Comparison of ENCODE assay signal across 8 cellular contexts in genomic region chr4:72295966-72296557, GRCh38.
DNase-seq lines count a peak whose midpoint lies in the region; ATAC-seq lines count a peak whose summit lies in the region.

No MANE protein-coding gene starts in this region.

- H3K4me1 Mint-ChIP-seq in stimulated activated naive CD8-positive, alpha-beta T cell treated with anti-CD3 and anti-CD28 coated beads, Interleukin-15, amount 100 ng/mL, for 72 hours = no peaks in the 10 kb centered on the region
- no peaks in the 10 kb centered on the region for H3K4me1 Mint-ChIP-seq in activated T-helper 1 cell treated with anti-CD3 and anti-CD28 coated beads, Interleukin-12 subunit alpha, Interleukin-12 subunit beta, Interleukin-2, Interleukin-4 antibody, amounts not matched to agents 30 ng/mL and 10 ng/mL and 1 ng/mL, durations not matched to agents 14 hours and 24 hours and 36 hours (ENCODE audit: low read depth)

- H3K36me3 Mint-ChIP-seq in activated T-helper 1 cell treated with anti-CD3 and anti-CD28 coated beads, Interleukin-12 subunit alpha, Interleukin-12 subunit beta, Interleukin-2, Interleukin-4 antibody, amounts not matched to agents 30 ng/mL and 10 ng/mL and 1 ng/mL, durations not matched to agents 14 hours and 24 hours and 36 hours (ENCODE audit: low read depth) = no peaks in the 10 kb centered on the region

- intact Hi-C loops in activated T-helper 1 cell treated with anti-CD3 and anti-CD28 coated beads, Interleukin-12 subunit alpha, Interleukin-12 subunit beta, Interleukin-2, Interleukin-4 antibody, amounts not matched to agents 30 ng/mL and 10 ng/mL and 1 ng/mL, durations not matched to agents 14 hours and 24 hours and 36 hours (cut with micrococcal nuclease) = no loop called here

- H3K9me3 Mint-ChIP-seq in stimulated activated naive CD8-positive, alpha-beta T cell treated with anti-CD3 and anti-CD28 coated beads, Interleukin-15, amount 100 ng/mL, for 72 hours = no peaks in the 10 kb centered on the region
- H3K9me3 Mint-ChIP-seq in activated T-helper 1 cell treated with anti-CD3 and anti-CD28 coated beads, Interleukin-12 subunit alpha, Interleukin-12 subunit beta, Interleukin-2, Interleukin-4 antibody, amounts not matched to agents 30 ng/mL and 10 ng/mL and 1 ng/mL, durations not matched to agents 14 hours and 24 hours and 36 hours = no peaks in the 10 kb centered on the region

- peaks cover 12% of the 10 kb centered on the region for H3K27me3 Mint-ChIP-seq in stimulated activated naive CD8-positive, alpha-beta T cell treated with anti-CD3 and anti-CD28 coated beads, Interleukin-15, amount 100 ng/mL, for 72 hours
- H3K27me3 Mint-ChIP-seq in activated T-helper 1 cell treated with anti-CD3 and anti-CD28 coated beads, Interleukin-12 subunit alpha, Interleukin-12 subunit beta, Interleukin-2, Interleukin-4 antibody, amounts not matched to agents 30 ng/mL and 10 ng/mL and 1 ng/mL, durations not matched to agents 14 hours and 24 hours and 36 hours (ENCODE audit: insufficient read depth) = no peaks in the 10 kb centered on the region

- H3K27ac Mint-ChIP-seq in stimulated activated naive CD8-positive, alpha-beta T cell treated with anti-CD3 and anti-CD28 coated beads, Interleukin-15, amount 100 ng/mL, for 72 hours = no peak overlapping the region
- H3K27ac Mint-ChIP-seq in activated T-helper 1 cell treated with anti-CD3 and anti-CD28 coated beads, Interleukin-12 subunit alpha, Interleukin-12 subunit beta, Interleukin-2, Interleukin-4 antibody, amounts not matched to agents 30 ng/mL and 10 ng/mL and 1 ng/mL, durations not matched to agents 14 hours and 24 hours and 36 hours = no peak overlapping the region

- no peak overlapping the region for H3K4me3 Mint-ChIP-seq in stimulated activated naive CD8-positive, alpha-beta T cell treated with anti-CD3 and anti-CD28 coated beads, Interleukin-15, amount 100 ng/mL, for 72 hours
- H3K4me3 Mint-ChIP-seq in activated T-helper 1 cell treated with anti-CD3 and anti-CD28 coated beads, Interleukin-12 subunit alpha, Interleukin-12 subunit beta, Interleukin-2, Interleukin-4 antibody, amounts not matched to agents 30 ng/mL and 10 ng/mL and 1 ng/mL, durations not matched to agents 14 hours and 24 hours and 36 hours = no peak overlapping the region

- ATAC-seq in stimulated activated naive CD8-positive, alpha-beta T cell treated with anti-CD3 and anti-CD28 coated beads, Interleukin-15, amount 100 ng/mL, for 72 hours = peak; percentile 46
- no peak for ATAC-seq in stimulated activated naive CD8-positive, alpha-beta T cell treated with anti-CD3 and anti-CD28 coated beads, Interleukin-15, Interleukin-2, amounts not matched to agents 100 U/mL and 50 U/mL, for 24 hours
- ATAC-seq in HG02852 (IDR thresholded peaks at IDR 0.05; ENCODE audit: unreplicated experiment) = peak; percentile 91

- no peak for DNase-seq in stimulated activated naive CD8-positive, alpha-beta T cell treated with anti-CD3 and anti-CD28 coated beads, Interleukin-15, amount 100 ng/mL, for 72 hours
- DNase-seq in stimulated activated naive CD8-positive, alpha-beta T cell treated with anti-CD3 and anti-CD28 coated beads, Interleukin-15, Interleukin-2, amounts not matched to agents 100 U/mL and 50 U/mL, for 24 hours = no peak
- DNase-seq in NCI-H774 (lab: John Stamatoyannopoulos, UW) = peak; percentile 12
- DNase-seq in dermis blood vessel endothelial cell = peak; percentile 59
- DNase-seq in medulla oblongata (ENCODE audit: extremely low spot score) = peak; percentile 64
- DNase-seq in NCI-H128 (lab: John Stamatoyannopoulos, UW; ENCODE audit: unreplicated experiment) = no peak
- no peak for DNase-seq in activated T-helper 1 cell treated with anti-CD3 and anti-CD28 coated beads, Interleukin-12 subunit alpha, Interleukin-12 subunit beta, Interleukin-2, Interleukin-4 antibody, amounts not matched to agents 30 ng/mL and 10 ng/mL and 1 ng/mL, durations not matched to agents 14 hours and 24 hours and 36 hours (ENCODE audit: low spot score)

Comparison
In these comparisons a context has a peak if more than half of its experiments do, and no peak if none do; other contexts are left out.
1. DNase-seq: peak in NCI-H774 (single experiment), dermis blood vessel endothelial cell (single experiment) and medulla oblongata (single experiment); none in stimulated activated naive CD8-positive, alpha-beta T cell treated with anti-CD3 and anti-CD28 coated beads, Interleukin-15, amount 100 ng/mL, for 72 hours (0 of 2), stimulated activated naive CD8-positive, alpha-beta T cell treated with anti-CD3 and anti-CD28 coated beads, Interleukin-15, Interleukin-2, amounts not matched to agents 100 U/mL and 50 U/mL, for 24 hours (single experiment), NCI-H128 (single experiment) and activated T-helper 1 cell treated with anti-CD3 and anti-CD28 coated beads, Interleukin-12 subunit alpha, Interleukin-12 subunit beta, Interleukin-2, Interleukin-4 antibody, amounts not matched to agents 30 ng/mL and 10 ng/mL and 1 ng/mL, durations not matched to agents 14 hours and 24 hours and 36 hours (single experiment).